8 cellular contexts compared by ENCODE assay signal in genomic region chr12:93569656-93570551, GRCh38. TPM values are rescaled to one million over a fixed set of nuclear protein-coding genes. Genes with fewer than 3 reads are reported as not detected.
A peak's percentile ranks its signal among the peaks of the same experiment; 100 is the strongest.
DNase-seq lines count a peak whose midpoint lies in the region; ATAC-seq and TF ChIP-seq lines count a peak whose summit lies in the region.

No MANE protein-coding gene starts in this region.

- H3K4me2 ChIP-seq in IMR-90 (ENCODE audit: low read depth, low read length), result peak overlapping the region; percentile 88

- H3K27ac ChIP-seq in IMR-90 (ENCODE audit: insufficient read depth, low read length), result peak overlapping the region; percentile 73
- H3K27ac ChIP-seq in RWPE2 (ENCODE audit: poor library complexity, severe bottlenecking), result peak overlapping the region; percentile 84
- peak overlapping the region; percentile 68 for H3K27ac ChIP-seq in temporal lobe (ENCODE audit: low read depth, low read length)

- peak overlapping the region; percentile 77 for H3K4ac ChIP-seq in IMR-90 (ENCODE audit: low read depth, low read length)

- 0 out of 2 replicates have a peak overlapping the region, but pooled peaks have one; percentile 22 for H2BK20ac ChIP-seq in IMR-90 (ENCODE audit: low read depth, low read length)

- no peak overlapping the region; the same call in 1 of the 2 replicates for H3K18ac ChIP-seq in IMR-90 (ENCODE audit: low read depth, low read length)

- H4K91ac ChIP-seq in IMR-90 (ENCODE audit: insufficient read depth, low read depth, low read length), result peak overlapping the region; percentile 62; the same call in 1 of the 2 replicates

- H2AFZ ChIP-seq in IMR-90 (replicated peaks; ENCODE audit: low read length, poor library complexity), result peak overlapping the region; percentile 88

- H3K27me3 ChIP-seq in IMR-90 (ENCODE audit: control insufficient read depth, insufficient read depth, low read length) (no peaks in the 10 kb centered on the region), RWPE2 (ENCODE audit: insufficient read depth, poor library complexity, severe bottlenecking) (no peaks in the 10 kb centered on the region)

- BruUV-seq in IMR-90 (replicated peaks; lab: Mats Ljungman, UMichigan), result no TSS peak

- H3K9ac ChIP-seq in IMR-90 (ENCODE audit: low read depth, low read length), result peak overlapping the region; percentile 70

- in situ Hi-C loops in Caki2 (cut with HindIII; ENCODE audit: low pct_unique_long_range_greater_than_20kb, low sequenced_read_pairs) (no loop called here), IMR-90 (cut with MboI; ENCODE audit: low sequenced_read_pairs) (loop anchor here (5.0 to 10.0 kb wide), 3 partner anchors 172 to 532 kb away; no protein-coding TSS in a partner anchor)

- H4K20me1 ChIP-seq in IMR-90 (ENCODE audit: insufficient read depth, low read length), result peaks cover 3% of the 10 kb centered on the region; the same call in 1 of the 2 replicates

- H2BK120ac ChIP-seq in IMR-90 (ENCODE audit: low read depth, low read length), result peak overlapping the region; percentile 70

- H3K36me3 ChIP-seq in IMR-90 (ENCODE audit: control insufficient read depth, insufficient read depth, low read length) (peaks cover 5% of the 10 kb centered on the region; the same call in 1 of the 2 replicates), RWPE2 (ENCODE audit: low read depth) (peaks cover 1% of the 10 kb centered on the region)

- H4K8ac ChIP-seq in IMR-90 (ENCODE audit: low read depth in 2 of 2, low read length in 2 of 2), result peak overlapping the region in 1 of 2 experiments; percentile 76; a peak in 1 of 4 replicates

- peak; percentile 75 for DNase-seq in Caki2 (ENCODE audit: low read depth)
- peak; percentile 84 for DNase-seq in IMR-90
- peak; percentile 83 for DNase-seq in RWPE2 (ENCODE audit: low spot score)
- DNase-seq in activated naive CD4-positive, alpha-beta T cell treated with anti-CD3 and anti-CD28 coated beads, Interleukin-2, amount 50 U/mL, for 16 hours, result peak; percentile 78
- DNase-seq in globus pallidus (ENCODE audit: low spot score), result peak; percentile 76
- DNase-seq in occipital lobe (lab: John Stamatoyannopoulos, UW), result peak; percentile 43

- H2AK5ac ChIP-seq in IMR-90 (ENCODE audit: low read depth, low read length), result peak overlapping the region; percentile 47; the same call in 1 of the 2 replicates

- WGBS in IMR-90 (ENCODE audit: extremely low coverage in 2 of 2, insufficient read length in 1 of 2), 2 experiments, result 0% methylated on average over 6 of the region's 60 CpGs; no CpG with 5 or more reads in 1 of the 2 experiments

- TF ChIP-seq POLR2A in IMR-90 (IDR thresholded peaks at IDR 0.05; ENCODE audit: low read depth, low read length), result no peak

- H3K23ac ChIP-seq in IMR-90 (ENCODE audit: low read depth, low read length), result peak overlapping the region; percentile 86; the same call in 1 of the 2 replicates

- dilution Hi-C loops in IMR-90 (cut with HindIII; ENCODE audit: low sequenced_read_pairs, unreplicated experiment), result no loop called here

- H2BK5ac ChIP-seq in IMR-90 (ENCODE audit: low read depth, low read length, poor library complexity, severe bottlenecking), result peak overlapping the region; percentile 59

- peak; percentile 42 for ATAC-seq in GM21360 (IDR thresholded peaks at IDR 0.05; ENCODE audit: unreplicated experiment)
- peak; percentile 65 for ATAC-seq in IMR-90 (ENCODE audit: low read depth)
- peak; percentile 57 for ATAC-seq in RWPE2 (ENCODE audit: low read depth)

- H3K4me1 ChIP-seq in IMR-90 (ENCODE audit: control insufficient read depth, insufficient read depth, low read length), result no peaks in the 10 kb centered on the region
- H3K4me1 ChIP-seq in RWPE2 (ENCODE audit: insufficient read depth, poor library complexity, severe bottlenecking), result no peaks in the 10 kb centered on the region

- H2BK15ac ChIP-seq in IMR-90 (ENCODE audit: low read depth, low read length), result peak overlapping the region; percentile 47; the same call in 1 of the 3 replicates

- H3K9me3 ChIP-seq in IMR-90 (ENCODE audit: control insufficient read depth, insufficient read depth, low read length) (no peaks in the 10 kb centered on the region), RWPE2 (ENCODE audit: severe bottlenecking) (no peaks in the 10 kb centered on the region)

- POLR2A ChIA-PET in IMR-90 (lab: Charles Lee; ENCODE audit: unreplicated experiment), result no interaction called here

- TF ChIP-seq CTCF in IMR-90 (conservative IDR thresholded peaks at IDR 0.05; ENCODE audit: low read depth, low read length) (peak; percentile 78), RWPE2 (IDR thresholded peaks at IDR 0.05; ENCODE audit: poor library complexity, severe bottlenecking) (peak; percentile 89)

- peak overlapping the region; percentile 78 for H3K56ac ChIP-seq in IMR-90 (ENCODE audit: extremely low read depth, insufficient read depth, low read length)

- H3K14ac ChIP-seq in IMR-90 (replicated peaks; ENCODE audit: low read depth, low read length), result peak overlapping the region; percentile 82

- H3K9me1 ChIP-seq in IMR-90 (ENCODE audit: insufficient read depth, low read length), result 0 out of 2 replicates have a peak, but pooled peaks cover 7% of the 10 kb centered on the region

- intact Hi-C loops in IMR-90 (cut with micrococcal nuclease), result loop anchor here (1.0 to 10.0 kb wide), 7 partner anchors 67 to 531 kb away; partner anchors contain the start of gene CRADD

- TF ChIP-seq RAD21 in IMR-90 (IDR thresholded peaks at IDR 0.05; ENCODE audit: low read length), result peak; percentile 81

- H3K79me1 ChIP-seq in IMR-90 (ENCODE audit: low read depth in 1 of 2, low read length in 2 of 2), result peaks cover 22 to 49% of the 10 kb centered on the region in 2 experiments; a peak in 3 of 4 replicates

- H3K4me3 ChIP-seq in IMR-90 (ENCODE audit: insufficient read depth, low read depth, low read length), result peak overlapping the region; percentile 76
- peak overlapping the region; percentile 61 for H3K4me3 ChIP-seq in RWPE2 (ENCODE audit: severe bottlenecking)

- peak overlapping the region; percentile 91 for H2AK9ac ChIP-seq in IMR-90 (replicated peaks; ENCODE audit: low read depth, low read length, poor library complexity)

- no peak overlapping the region for H4K5ac ChIP-seq in IMR-90 (ENCODE audit: low read depth, low read length)

- CTCF ChIA-PET in IMR-90 (lab: Yijun Ruan, JAX), result interaction anchor here (0.6 to 3.4 kb wide), 17 partner anchors 17 to 597 kb away, joined by 3 to 41 read pairs (median 3); partner anchors contain the start of gene CRADD

TF ChIP-seq in IMR-90, 13 proteins besides CTCF, POLR2A, EP300 and RAD21:
- TF ChIP-seq RCOR1 (IDR thresholded peaks at IDR 0.05; ENCODE audit: insufficient replicate concordance, low read length) (no peak), MAZ (IDR thresholded peaks at IDR 0.05; ENCODE audit: borderline replicate concordance, low read depth, low read length) (peak; percentile 33; the same call in 1 of the 2 replicates), NFE2L2 (IDR thresholded peaks at IDR 0.05; ENCODE audit: low read depth, low read length) (no peak), CEBPB (IDR thresholded peaks at IDR 0.05; ENCODE audit: low read depth, low read length) (peak; percentile 90), BHLHE40 (IDR thresholded peaks at IDR 0.05; ENCODE audit: low read depth, low read length) (no peak), RFX5 (IDR thresholded peaks at IDR 0.05; ENCODE audit: low read depth, low read length) (no peak), SMC3 (IDR thresholded peaks at IDR 0.05; ENCODE audit: low read depth, low read length) (peak; percentile 90)

RNA-seq across cellular contexts. Expression of gene SOCS2, which starts 2.6 kb away (rescaled TPM):
- 4.9 and 7.1 TPM in 2 replicates for total RNA-seq in Caki2 (2014; rRNA removed; shearing (Covaris generic); ENCODE audit: low replicate concordance)
- 12.0 and 19.4 TPM in 2 replicates for total RNA-seq in IMR-90 (2012; rRNA removed)
- 12.4 and 13.5 TPM in 2 replicates for polyA plus RNA-seq in IMR-90 (2012; rRNA removed)
- 8.8 and 13.5 TPM in 2 replicates for polyA plus RNA-seq in IMR-90 (2012; cell fraction: cytosol; rRNA removed)
- 17.3 and 33.3 TPM in 2 replicates for polyA plus RNA-seq in IMR-90 (2012; cell fraction: nucleus; rRNA removed; ENCODE audit: low replicate concordance)
- 71.4 TPM for total RNA-seq in occipital lobe
- 50.2 TPM for total RNA-seq in temporal lobe

Comparison
In these comparisons a context has a peak if more than half of its experiments do, and no peak if none do; other contexts are left out.
1. Peak in every context shown above with its lines: DNase-seq, ATAC-seq, H3K4me3 ChIP-seq and H3K27ac ChIP-seq.